ENCODE assay signal across 4 cellular contexts in the genomic region with DNA sequence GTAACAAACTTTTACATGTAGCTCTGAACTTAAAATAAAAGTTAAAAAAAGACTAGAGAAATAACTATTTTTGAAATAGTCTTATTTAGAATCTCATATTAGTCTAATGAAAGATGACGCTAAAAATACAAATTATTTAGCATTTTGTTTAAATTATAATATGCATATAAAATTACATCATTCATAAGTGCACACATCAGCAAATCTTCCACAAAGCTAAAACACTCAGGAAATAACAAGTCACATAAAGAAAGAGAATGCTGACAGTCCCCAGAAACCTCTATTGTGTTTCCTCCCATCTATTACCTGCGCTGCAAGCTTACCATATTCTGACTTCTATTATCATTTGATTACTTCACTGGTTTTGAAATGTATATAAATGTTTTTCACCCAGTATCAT.
TF ChIP-seq lines count a peak whose summit lies in the region.

No MANE protein-coding gene starts in this region.

TF ChIP-seq in HepG2, 621 proteins besides CTCF, POLR2A, EP300 and RAD21:
- no peak for TF ChIP-seq ZSCAN21 (CRISPR knock-in tag; IDR thresholded peaks at IDR 0.05; ENCODE audit: borderline replicate concordance)
- TF ChIP-seq MAFK (conservative IDR thresholded peaks at IDR 0.05 in 1 of 2, IDR thresholded peaks at IDR 0.05 in 1 of 2; ENCODE audit: low read length in 2 of 2), result peak; percentile 71 to 84
- peak; percentile 58; the same call in 1 of the 2 replicates for TF ChIP-seq MAFF (IDR thresholded peaks at IDR 0.05; ENCODE audit: low read depth, low read length)

TF ChIP-seq in A549, 52 proteins besides CTCF, POLR2A, EP300 and RAD21:
- TF ChIP-seq MAFK (IDR thresholded peaks at IDR 0.05; ENCODE audit: partially characterized antibody) (peak; percentile 52), EHF (CRISPR knock-in tag; IDR thresholded peaks at IDR 0.05) (no peak)
TF ChIP-seq in A549: peak in this region for 1.

TF ChIP-seq in IMR-90, 13 proteins besides CTCF, POLR2A, EP300 and RAD21:
- TF ChIP-seq, protein P1, sequence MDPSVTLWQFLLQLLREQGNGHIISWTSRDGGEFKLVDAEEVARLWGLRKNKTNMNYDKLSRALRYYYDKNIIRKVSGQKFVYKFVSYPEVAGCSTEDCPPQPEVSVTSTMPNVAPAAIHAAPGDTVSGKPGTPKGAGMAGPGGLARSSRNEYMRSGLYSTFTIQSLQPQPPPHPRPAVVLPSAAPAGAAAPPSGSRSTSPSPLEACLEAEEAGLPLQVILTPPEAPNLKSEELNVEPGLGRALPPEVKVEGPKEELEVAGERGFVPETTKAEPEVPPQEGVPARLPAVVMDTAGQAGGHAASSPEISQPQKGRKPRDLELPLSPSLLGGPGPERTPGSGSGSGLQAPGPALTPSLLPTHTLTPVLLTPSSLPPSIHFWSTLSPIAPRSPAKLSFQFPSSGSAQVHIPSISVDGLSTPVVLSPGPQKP (IDR thresholded peaks at IDR 0.05; ENCODE audit: borderline replicate concordance, low read depth, low read length), result no peak
- peak; percentile 77 for TF ChIP-seq MAFK (IDR thresholded peaks at IDR 0.05; ENCODE audit: low read depth, low read length)
TF ChIP-seq in IMR-90: peak in this region for 1.

TF ChIP-seq in K562, 482 proteins besides CTCF, POLR2A, EP300 and RAD21:
- TF ChIP-seq NCOA1 (IDR thresholded peaks at IDR 0.05; ENCODE audit: low read depth) (no peak), FOXJ2 (tag; IDR thresholded peaks at IDR 0.05) (no peak), ZNF316 (IDR thresholded peaks at IDR 0.05) (peak; percentile 15; the same call in 1 of the 2 replicates), MXI1 (IDR thresholded peaks at IDR 0.05; ENCODE audit: low read depth, low read length) (no peak), NCOA4 (IDR thresholded peaks at IDR 0.05; ENCODE audit: partially characterized antibody) (no peak)
- TF ChIP-seq, protein P2, sequence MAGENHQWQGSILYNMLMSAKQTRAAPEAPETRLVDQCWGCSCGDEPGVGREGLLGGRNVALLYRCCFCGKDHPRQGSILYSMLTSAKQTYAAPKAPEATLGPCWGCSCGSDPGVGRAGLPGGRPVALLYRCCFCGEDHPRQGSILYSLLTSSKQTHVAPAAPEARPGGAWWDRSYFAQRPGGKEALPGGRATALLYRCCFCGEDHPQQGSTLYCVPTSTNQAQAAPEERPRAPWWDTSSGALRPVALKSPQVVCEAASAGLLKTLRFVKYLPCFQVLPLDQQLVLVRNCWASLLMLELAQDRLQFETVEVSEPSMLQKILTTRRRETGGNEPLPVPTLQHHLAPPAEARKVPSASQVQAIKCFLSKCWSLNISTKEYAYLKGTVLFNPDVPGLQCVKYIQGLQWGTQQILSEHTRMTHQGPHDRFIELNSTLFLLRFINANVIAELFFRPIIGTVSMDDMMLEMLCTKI (IDR thresholded peaks at IDR 0.05; ENCODE audit: partially characterized antibody), result no peak
- TF ChIP-seq, protein P3, sequence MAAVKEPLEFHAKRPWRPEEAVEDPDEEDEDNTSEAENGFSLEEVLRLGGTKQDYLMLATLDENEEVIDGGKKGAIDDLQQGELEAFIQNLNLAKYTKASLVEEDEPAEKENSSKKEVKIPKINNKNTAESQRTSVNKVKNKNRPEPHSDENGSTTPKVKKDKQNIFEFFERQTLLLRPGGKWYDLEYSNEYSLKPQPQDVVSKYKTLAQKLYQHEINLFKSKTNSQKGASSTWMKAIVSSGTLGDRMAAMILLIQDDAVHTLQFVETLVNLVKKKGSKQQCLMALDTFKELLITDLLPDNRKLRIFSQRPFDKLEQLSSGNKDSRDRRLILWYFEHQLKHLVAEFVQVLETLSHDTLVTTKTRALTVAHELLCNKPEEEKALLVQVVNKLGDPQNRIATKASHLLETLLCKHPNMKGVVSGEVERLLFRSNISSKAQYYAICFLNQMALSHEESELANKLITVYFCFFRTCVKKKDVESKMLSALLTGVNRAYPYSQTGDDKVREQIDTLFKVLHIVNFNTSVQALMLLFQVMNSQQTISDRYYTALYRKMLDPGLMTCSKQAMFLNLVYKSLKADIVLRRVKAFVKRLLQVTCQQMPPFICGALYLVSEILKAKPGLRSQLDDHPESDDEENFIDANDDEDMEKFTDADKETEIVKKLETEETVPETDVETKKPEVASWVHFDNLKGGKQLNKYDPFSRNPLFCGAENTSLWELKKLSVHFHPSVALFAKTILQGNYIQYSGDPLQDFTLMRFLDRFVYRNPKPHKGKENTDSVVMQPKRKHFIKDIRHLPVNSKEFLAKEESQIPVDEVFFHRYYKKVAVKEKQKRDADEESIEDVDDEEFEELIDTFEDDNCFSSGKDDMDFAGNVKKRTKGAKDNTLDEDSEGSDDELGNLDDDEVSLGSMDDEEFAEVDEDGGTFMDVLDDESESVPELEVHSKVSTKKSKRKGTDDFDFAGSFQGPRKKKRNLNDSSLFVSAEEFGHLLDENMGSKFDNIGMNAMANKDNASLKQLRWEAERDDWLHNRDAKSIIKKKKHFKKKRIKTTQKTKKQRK (IDR thresholded peaks at IDR 0.05; ENCODE audit: borderline replicate concordance, low read depth, low read length), result no peak
